In genomic region chr2:77101796-77102452, GRCh38 we compare ENCODE assay signal across 18 cellular contexts.
"Had no signal": no experiment of that assay in that cellular context is flagged by ENCODE, and none has a peak within 500 bp of the region (broad histone marks: within the 10 kb centered on the region; RNA-seq: fewer than 3 reads in every experiment).

No MANE protein-coding gene starts in this region.

- H3K4me1 ChIP-seq: colonic mucosa, heart left ventricle, left ventricle myocardium inferior, lower lobe of right lung, parathyroid adenoma, sigmoid colon, upper lobe of left lung, vagina had no signal

- H3K36me3 Mint-ChIP-seq: memory B cell had no signal

- H3K27ac Mint-ChIP-seq: memory B cell; natural killer cell treated with Interleukin-12 subunit alpha and Interleukin-12 subunit beta and Interleukin-15 and Interleukin-18, amount 100 ng/mL, for 72 hours had no signal

- H3K9me3 ChIP-seq: colonic mucosa, heart left ventricle, left ventricle myocardium inferior, lower lobe of right lung, sigmoid colon, upper lobe of left lung, vagina had no signal

- DNase-seq: colonic mucosa; dermis blood vessel endothelial cell; heart left ventricle; hypothalamus; kidney; left cardiac atrium; left ventricle myocardium inferior; lower lobe of right lung; midbrain; sigmoid colon; stimulated activated CD4-positive, alpha-beta T cell treated with anti-CD3 and anti-CD28 coated beads, Interleukin-2, amount 100 ng/mL, for 24 hours; stimulated activated naive CD4-positive, alpha-beta T cell treated with Interleukin-2 at 50 U/mL for 16 hours; upper lobe of left lung had no signal

- H3K27ac ChIP-seq: colonic mucosa, heart left ventricle, left ventricle myocardium inferior, lower lobe of right lung, parathyroid adenoma, sigmoid colon, skin epidermis, upper lobe of left lung, vagina had no signal

- H3K27me3 ChIP-seq: colonic mucosa, heart left ventricle, sigmoid colon, upper lobe of left lung, vagina had no signal

- H3K4me1 Mint-ChIP-seq: memory B cell had no signal

- H3K27me3 Mint-ChIP-seq: memory B cell; natural killer cell treated with Interleukin-12 subunit alpha and Interleukin-12 subunit beta and Interleukin-15 and Interleukin-18, amount 100 ng/mL, for 72 hours had no signal

- H3K36me3 ChIP-seq: colonic mucosa, heart left ventricle, left ventricle myocardium inferior, lower lobe of right lung, sigmoid colon, upper lobe of left lung, vagina had no signal

- H3K9ac ChIP-seq: parathyroid adenoma had no signal

- H3K79me2 ChIP-seq: parathyroid adenoma had no signal

- H3K4me3 Mint-ChIP-seq: memory B cell; natural killer cell treated with Interleukin-12 subunit alpha and Interleukin-12 subunit beta and Interleukin-15 and Interleukin-18, amount 100 ng/mL, for 72 hours had no signal

- H3K4me3 ChIP-seq: colonic mucosa, heart left ventricle, left ventricle myocardium inferior, lower lobe of right lung, sigmoid colon, skin epidermis, upper lobe of left lung, vagina had no signal
